In the genomic region with DNA sequence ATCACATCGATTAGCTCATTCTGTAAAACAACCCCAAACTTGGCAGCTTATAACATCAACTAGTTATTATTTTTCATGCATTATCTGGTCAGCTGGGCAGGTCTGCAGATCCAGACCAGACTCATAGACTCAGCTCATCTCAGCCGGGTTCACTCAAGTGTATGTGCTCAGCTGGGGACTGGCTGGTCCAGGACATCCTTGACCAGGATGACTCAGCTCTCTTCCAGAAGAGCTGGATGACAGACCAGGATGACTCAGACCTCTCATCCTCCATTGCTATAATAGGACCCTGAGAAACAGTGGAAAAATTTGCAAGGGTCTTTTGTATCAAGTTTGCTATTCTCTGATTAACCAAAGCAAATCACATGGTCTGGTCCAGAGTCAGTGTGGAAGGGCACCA, we compare ENCODE assay signal across 11 cellular contexts.
DNase-seq lines count a peak whose midpoint lies in the region; ATAC-seq, FAIRE-seq and TF ChIP-seq lines count a peak whose summit lies in the region.
"Had no signal": no experiment of that assay in that cellular context is flagged by ENCODE, and none has a peak within 500 bp of the region (broad histone marks: within the 10 kb centered on the region; RNA-seq: fewer than 3 reads in every experiment).

No MANE protein-coding gene starts in this region.

- H3K36me3 ChIP-seq in adipocyte (ENCODE audit: control insufficient read depth, insufficient read depth, low read length, severe bottlenecking) (no peaks in the 10 kb centered on the region), uterus (no peaks in the 10 kb centered on the region), esophagus squamous epithelium (no peaks in the 10 kb centered on the region)

- TF ChIP-seq POLR2A in uterus (IDR thresholded peaks at IDR 0.05) = no peak
- no peak for TF ChIP-seq POLR2A in esophagus squamous epithelium (IDR thresholded peaks at IDR 0.05)

- H3K9me3 ChIP-seq in adipocyte (ENCODE audit: control insufficient read depth, low read length) (no peaks in the 10 kb centered on the region), uterus (no peaks in the 10 kb centered on the region), esophagus squamous epithelium (no peaks in the 10 kb centered on the region)

- H3K4me3 ChIP-seq in adipocyte (ENCODE audit: low read length) (no peak overlapping the region), uterus (no peak overlapping the region), esophagus squamous epithelium (no peak overlapping the region)

- H3K27me3 ChIP-seq in adipocyte (replicated peaks; ENCODE audit: control insufficient read depth, insufficient read depth, low read length) = no peaks in the 10 kb centered on the region
- H3K27me3 ChIP-seq in uterus = no peaks in the 10 kb centered on the region
- no peaks in the 10 kb centered on the region for H3K27me3 ChIP-seq in esophagus squamous epithelium

- FAIRE-seq in HTR-8/SVneo (lab: Jason Lieb, UNC) = peak; percentile 20
- FAIRE-seq: D721Med had no signal

- H3K4me1 ChIP-seq in adipocyte (ENCODE audit: control insufficient read depth, insufficient read depth, low read length) (peaks cover 54% of the 10 kb centered on the region), uterus (no peaks in the 10 kb centered on the region), esophagus squamous epithelium (peaks cover 0 to 10% (median 0%) of the 10 kb centered on the region in 3 donors)

- no peak overlapping the region for H3K9ac ChIP-seq in adipocyte (ENCODE audit: low read length)

- peak; percentile 95 for DNase-seq in AG08395 (ENCODE audit: low spot score)
- peak; percentile 82 for DNase-seq in HTR-8/SVneo (ENCODE audit: insufficient read length, low spot score)
- DNase-seq in adipocyte (ENCODE audit: low read depth) = peak; percentile 77
- DNase-seq in iris pigment epithelial cell (ENCODE audit: low read depth) = peak; percentile 96
- DNase-seq in uterus = no peak
- DNase-seq in esophagus squamous epithelium (lab: John Stamatoyannopoulos, UW) = no peak
- DNase-seq: activated CD8-positive, alpha-beta memory T cell treated with anti-CD3 and anti-CD28 coated beads, Interleukin-2, amount 10 ng/mL, durations not matched to agents 7 days and 5 days had no signal

- intact Hi-C loops in uterus (cut with DNase I; ENCODE audit: low total_unique reads) (no loop called here), esophagus squamous epithelium (cut with DNase I) (no loop called here)

- H3K27ac ChIP-seq in uterus (no peak overlapping the region), esophagus squamous epithelium (peak overlapping the region in 2 of 4 donors; percentile 30 to 55)

- ATAC-seq in HG03135 (IDR thresholded peaks at IDR 0.05; ENCODE audit: unreplicated experiment) (no peak), HG02973 (IDR thresholded peaks at IDR 0.05; ENCODE audit: unreplicated experiment) (no peak)
- ATAC-seq: activated CD8-positive, alpha-beta memory T cell treated with anti-CD3 and anti-CD28 coated beads, Interleukin-2, amount 10 ng/mL, durations not matched to agents 7 days and 5 days; Panc1 had no signal

- no peak for TF ChIP-seq CTCF in uterus (IDR thresholded peaks at IDR 0.05)
- TF ChIP-seq CTCF in esophagus squamous epithelium (IDR thresholded peaks at IDR 0.05) = no peak

- 61 to 74% methylated on average over 2 of the region's 2 CpGs for WGBS in esophagus squamous epithelium, 2 donors

Comparison
In these comparisons a context has a peak if more than half of its experiments do, and no peak if none do; other contexts are left out.
1. DNase-seq: peak in AG08395 (single experiment), HTR-8/SVneo (single experiment), adipocyte (single experiment) and iris pigment epithelial cell (single experiment); none in uterus (0 of 2) and esophagus squamous epithelium (single experiment).